In genomic region chr1:114485286-114485685, GRCh38 we compare ENCODE assay signal across 23 cellular contexts. TPM values are rescaled to one million over a fixed set of nuclear protein-coding genes. Genes with fewer than 3 reads are reported as not detected.
DNase-seq lines count a peak whose midpoint lies in the region; ATAC-seq, FAIRE-seq and TF ChIP-seq lines count a peak whose summit lies in the region.
"Had no signal": no experiment of that assay in that cellular context is flagged by ENCODE, and none has a peak within 500 bp of the region (broad histone marks: within the 10 kb centered on the region; RNA-seq: fewer than 3 reads in every experiment).

No MANE protein-coding gene starts in this region.

- peak; percentile 26 for DNase-seq in GM23248
- no peak for DNase-seq in T-helper 17 cell
- peak; percentile 28 for DNase-seq in fibroblast of mammary gland (ENCODE audit: low read depth)
- DNase-seq in progenitor cell of endocrine pancreas (ENCODE audit: low spot score, unreplicated experiment), result no peak
- DNase-seq in kidney, result no peak
- no peak for DNase-seq in colonic mucosa
- no peak for DNase-seq in activated gamma-delta T cell (lab: John Stamatoyannopoulos, UW)
- DNase-seq: activated B cell treated with CpG ODN at 0.5 μM for 24 hours; activated CD4-positive, alpha-beta T cell treated with anti-CD3 and anti-CD28 coated beads, Interleukin-2, amount 10 ng/mL, durations not matched to agents 7 days and 5 days; activated effector memory CD4-positive, alpha-beta T cell treated with anti-CD3 and anti-CD28 coated beads, Interleukin-2, amount 50 U/mL, for 16 hours; C1 segment of cervical spinal cord; COR-L47; NCI-H1092; NCI-H1694; NCI-H510A; posterior cingulate gyrus; right cardiac atrium; stimulated activated CD8-positive, alpha-beta memory T cell treated with anti-CD3 and anti-CD28 coated beads, Interleukin-4, amount 100 ng/mL, for 48 hours; testis had no signal

- intact Hi-C loops in kidney (cut with DNase I), result no loop called here
- intact Hi-C loops in colonic mucosa (cut with DNase I), result no loop called here

- no peaks in the 10 kb centered on the region for H3K27me3 Mint-ChIP-seq in T-helper 17 cell
- H3K27me3 Mint-ChIP-seq in progenitor cell of endocrine pancreas, result no peaks in the 10 kb centered on the region
- H3K27me3 Mint-ChIP-seq: activated B cell treated with CpG ODN at 0.5 μM for 24 hours; activated CD4-positive, alpha-beta T cell treated with anti-CD3 and anti-CD28 coated beads, Interleukin-2, amount 10 ng/mL, durations not matched to agents 7 days and 5 days; stimulated activated naive CD8-positive, alpha-beta T cell treated with anti-CD3 and anti-CD28 coated beads, Interleukin-15, Interleukin-2, amounts not matched to agents 100 ng/mL and 50 ng/mL, for 24 hours had no signal

- H2AFZ ChIP-seq in GM23248, result no peak overlapping the region

- peaks cover 2% of the 10 kb centered on the region; the same call in 1 of the 2 replicates for H3F3A ChIP-seq in GM23248 (ENCODE audit: insufficient read depth)

- H3K9me3 Mint-ChIP-seq in progenitor cell of endocrine pancreas (ENCODE audit: low read depth), result peaks cover 18% of the 10 kb centered on the region

- no peak overlapping the region for H3K4me3 Mint-ChIP-seq in T-helper 17 cell
- no peak overlapping the region for H3K4me3 Mint-ChIP-seq in progenitor cell of endocrine pancreas (ENCODE audit: low read depth)
- H3K4me3 Mint-ChIP-seq: activated B cell treated with CpG ODN at 0.5 μM for 24 hours; activated CD4-positive, alpha-beta T cell treated with anti-CD3 and anti-CD28 coated beads, Interleukin-2, amount 10 ng/mL, durations not matched to agents 7 days and 5 days; stimulated activated naive CD8-positive, alpha-beta T cell treated with anti-CD3 and anti-CD28 coated beads, Interleukin-15, Interleukin-2, amounts not matched to agents 100 ng/mL and 50 ng/mL, for 24 hours had no signal

- H3K36me3 Mint-ChIP-seq in T-helper 17 cell (ENCODE audit: low read depth) (no peaks in the 10 kb centered on the region), progenitor cell of endocrine pancreas (ENCODE audit: insufficient read depth) (peaks cover 20% of the 10 kb centered on the region)

- ATAC-seq in T-helper 17 cell, result no peak

- FAIRE-seq in kidney (lab: Jason Lieb, UNC), result no peak

- H3K4me1 Mint-ChIP-seq in T-helper 17 cell (peaks cover 43% of the 10 kb centered on the region), progenitor cell of endocrine pancreas (ENCODE audit: low read depth) (peaks cover 2% of the 10 kb centered on the region)

- H3K36me3 ChIP-seq in GM23248 (ENCODE audit: low read depth) (no peaks in the 10 kb centered on the region), kidney (ENCODE audit: control insufficient read depth in 1 of 2, insufficient read depth in 2 of 2, low read length in 2 of 2) (no peaks in the 10 kb centered on the region), colonic mucosa (no peaks in the 10 kb centered on the region)
- H3K36me3 ChIP-seq: HAP-1, SJSA1, vagina had no signal

- H3K4me1 ChIP-seq in GM23248 (ENCODE audit: insufficient read depth) (no peaks in the 10 kb centered on the region; the same call in 1 of the 2 replicates), kidney (ENCODE audit: control insufficient read depth in 1 of 2, insufficient read depth in 1 of 2, low read depth in 1 of 2, low read length in 2 of 2) (no peaks in the 10 kb centered on the region), colonic mucosa (peaks cover 2% of the 10 kb centered on the region)
- H3K4me1 ChIP-seq: SJSA1, testis had no signal

- H3K27ac Mint-ChIP-seq in T-helper 17 cell (peak overlapping the region; percentile 68), progenitor cell of endocrine pancreas (peak overlapping the region; percentile 74)
- H3K27ac Mint-ChIP-seq: activated B cell treated with CpG ODN at 0.5 μM for 24 hours; activated CD4-positive, alpha-beta T cell treated with anti-CD3 and anti-CD28 coated beads, Interleukin-2, amount 10 ng/mL, durations not matched to agents 7 days and 5 days; stimulated activated naive CD8-positive, alpha-beta T cell treated with anti-CD3 and anti-CD28 coated beads, Interleukin-15, Interleukin-2, amounts not matched to agents 100 ng/mL and 50 ng/mL, for 24 hours had no signal

- H3K79me2 ChIP-seq in GM23248 (ENCODE audit: insufficient read depth), result peaks cover 99% of the 10 kb centered on the region

- no peak overlapping the region for H3K9ac ChIP-seq in GM23248
- H3K9ac ChIP-seq in kidney (ENCODE audit: low read length in 2 of 2), result no peak overlapping the region
- H3K9ac ChIP-seq in colonic mucosa (ENCODE audit: low read depth in 2 of 2, low read length in 2 of 2), result no peak overlapping the region

- H3K27me3 ChIP-seq in GM23248 (replicated peaks; ENCODE audit: insufficient read depth), result no peaks in the 10 kb centered on the region
- no peaks in the 10 kb centered on the region for H3K27me3 ChIP-seq in colonic mucosa
- H3K27me3 ChIP-seq: SJSA1, testis, vagina had no signal

- no peaks in the 10 kb centered on the region for H3K9me2 ChIP-seq in GM23248 (ENCODE audit: insufficient read depth)

- H3K4me3 ChIP-seq in GM23248 (no peak overlapping the region), fibroblast of mammary gland (ENCODE audit: control insufficient read depth, low read depth, low read length) (no peak overlapping the region), kidney (ENCODE audit: low read length in 2 of 2) (no peak overlapping the region), colonic mucosa (no peak overlapping the region)
- H3K4me3 ChIP-seq: HAP-1, SJSA1, testis, vagina had no signal

- H3K27ac ChIP-seq in GM23248 (no peak overlapping the region), kidney (ENCODE audit: low read depth in 2 of 2, low read length in 2 of 2) (no peak overlapping the region), colonic mucosa (no peak overlapping the region)
- H3K27ac ChIP-seq: SJSA1, testis, vagina had no signal

- no peak overlapping the region for H3K4me2 ChIP-seq in GM23248 (ENCODE audit: unreplicated experiment)

- peaks cover 9% of the 10 kb centered on the region for H4K20me1 ChIP-seq in GM23248 (ENCODE audit: insufficient read depth)

- H3K9me3 ChIP-seq in GM23248 (ENCODE audit: low read depth) (no peaks in the 10 kb centered on the region), T-helper 17 cell (ENCODE audit: control insufficient read depth, low read length, poor library complexity, severe bottlenecking) (no peaks in the 10 kb centered on the region), kidney (ENCODE audit: control insufficient read depth in 1 of 2, low read length in 2 of 2) (no peaks in the 10 kb centered on the region), colonic mucosa (no peaks in the 10 kb centered on the region)
- H3K9me3 ChIP-seq: SJSA1, testis, vagina had no signal

- TF ChIP-seq CTCF in fibroblast of mammary gland (conservative IDR thresholded peaks at IDR 0.05; ENCODE audit: control insufficient read depth, insufficient read depth, low read depth, low read length), result no peak
- no peak for TF ChIP-seq CTCF in progenitor cell of endocrine pancreas (IDR thresholded peaks at IDR 0.05; ENCODE audit: unreplicated experiment)
- TF ChIP-seq CTCF in kidney (IDR thresholded peaks at IDR 0.05; ENCODE audit: borderline replicate concordance, extremely low read depth, insufficient read depth), result no peak
- no peak for TF ChIP-seq CTCF in colonic mucosa (IDR thresholded peaks at IDR 0.05)

- in situ Hi-C loops in GM23248 (cut with MboI), result no loop called here

RNA-seq across cellular contexts. Expression of gene TRIM33, which starts 25.7 kb away (rescaled TPM):
- 17.6 and 19.7 TPM in 2 replicates for total RNA-seq in GM23248 (2014; rRNA removed; shearing (Covaris generic))
- 7.9 and 10.6 TPM in 2 replicates for polyA plus RNA-seq in GM23248 (2016; fragmentation: Nextera tagmentation; extraction: Ambion mirVana)
- 10 to 100 TPM; 48.1 to 53.9 TPM for total RNA-seq in T-helper 17 cell
- total RNA-seq in progenitor cell of endocrine pancreas, result 66.5 and 68.7 TPM in 2 replicates
- 36.2 TPM for total RNA-seq in kidney
- 13.3 TPM for polyA plus RNA-seq in kidney (ENCODE audit: insufficient read depth, low read depth, low replicate concordance)
- 10 to 100 TPM; 26.7 to 29.2 TPM for total RNA-seq in colonic mucosa

Comparison
In these comparisons a context has a peak if more than half of its experiments do, and no peak if none do; other contexts are left out.
1. DNase-seq: peak in GM23248 (single experiment) and fibroblast of mammary gland (single experiment); none in T-helper 17 cell (0 of 3), progenitor cell of endocrine pancreas (single experiment), kidney (single experiment), colonic mucosa (single experiment) and activated gamma-delta T cell (single experiment).